22 cellular contexts compared by ENCODE assay signal in the genomic region with DNA sequence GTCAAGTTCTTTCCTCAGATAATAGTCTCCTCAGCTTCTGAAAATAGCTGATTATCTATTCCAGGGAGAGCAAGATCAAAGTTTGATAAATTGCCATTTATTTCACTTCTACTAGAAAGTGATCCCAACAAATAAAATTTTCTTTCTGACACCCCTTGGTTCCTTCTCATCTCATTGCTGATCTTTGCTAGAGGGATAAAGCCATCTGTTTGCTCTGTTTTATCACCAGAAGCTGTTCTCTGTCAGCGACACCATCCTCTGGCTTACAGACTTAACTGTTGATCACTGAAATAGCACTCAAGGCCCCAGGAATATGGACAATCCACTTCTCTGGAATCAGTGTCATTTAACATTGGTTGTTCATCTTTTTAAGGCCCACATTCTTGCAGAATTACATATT.
A peak's percentile ranks its signal among the peaks of the same experiment; 100 is the strongest.
DNase-seq lines count a peak whose midpoint lies in the region; ATAC-seq and TF ChIP-seq lines count a peak whose summit lies in the region.
"Had no signal": no experiment of that assay in that cellular context is flagged by ENCODE, and none has a peak within 500 bp of the region (broad histone marks: within the 10 kb centered on the region; RNA-seq: fewer than 3 reads in every experiment).

No MANE protein-coding gene starts in this region.

- POLR2A ChIA-PET in SK-N-SH (lab: Yijun Ruan, JAX) = no interaction called here

- H3K36me3 ChIP-seq in SK-N-SH (replicated peaks in 1 of 2; ENCODE audit: control insufficient read depth in 1 of 2, insufficient read depth in 2 of 2, low read length in 1 of 2) (no peaks in the 10 kb centered on the region), WERI-Rb-1 (no peaks in the 10 kb centered on the region)
- H3K36me3 ChIP-seq: BE2C, BLaER1 had no signal

- H3K9me3 ChIP-seq in SK-N-SH (no peaks in the 10 kb centered on the region), WERI-Rb-1 (ENCODE audit: severe bottlenecking) (no peaks in the 10 kb centered on the region)
- H3K9me3 ChIP-seq: BE2C, BLaER1 had no signal

- H3K27me3 ChIP-seq in SK-N-SH (ENCODE audit: insufficient read depth) (no peaks in the 10 kb centered on the region), WERI-Rb-1 (ENCODE audit: insufficient read depth, low read depth, severe bottlenecking) (no peaks in the 10 kb centered on the region)
- H3K27me3 ChIP-seq: BE2C, BLaER1 had no signal

- H4K20me1 ChIP-seq in SK-N-SH (ENCODE audit: insufficient read depth) = no peaks in the 10 kb centered on the region
- H4K20me1 ChIP-seq: BLaER1 had no signal

- no peak overlapping the region for H3K4me2 ChIP-seq in SK-N-SH
- H3K4me2 ChIP-seq: BLaER1 had no signal

- DNase-seq in SK-N-SH (peak; percentile 14), SK-N-DZ (ENCODE audit: low spot score) (peak; percentile 8), WERI-Rb-1 (peak; percentile 29), SHP77 (lab: John Stamatoyannopoulos, UW) (no peak)
- DNase-seq: 8988T; ACHN; BE2C; CD4-positive, alpha-beta memory T cell; CD4-positive, CD25-positive, alpha-beta regulatory T cell; CD8-positive, alpha-beta memory T cell; COR-L47; DMS 273 treated with DMSO at 0.1 percent for 48 hours; DMS153; DMS53; DMS79; DND-41; EL; GDM1 had no signal

- no peak for TF ChIP-seq CTCF in SK-N-SH (IDR thresholded peaks at IDR 0.05)
- TF ChIP-seq CTCF in WERI-Rb-1 (IDR thresholded peaks at IDR 0.05; ENCODE audit: low read depth, low read length) = no peak

- H3K4me1 ChIP-seq in SK-N-SH (ENCODE audit: control insufficient read depth in 1 of 2, insufficient read depth in 2 of 2, low read depth in 1 of 2, low read length in 1 of 2) = peaks cover 0 to 3% of the 10 kb centered on the region in 2 experiments; a peak in 1 of 4 replicates
- H3K4me1 ChIP-seq: BE2C, BLaER1 had no signal

- no peak overlapping the region for H3K9ac ChIP-seq in SK-N-SH
- H3K9ac ChIP-seq: BLaER1 had no signal

- 78% methylated on average over 1 of the region's 1 CpG for WGBS in SK-N-SH (ENCODE audit: low lambda C conversion rate)

- H3K4me3 ChIP-seq in SK-N-SH (ENCODE audit: low read depth in 2 of 2, low read length in 1 of 2) (no peak overlapping the region), WERI-Rb-1 (ENCODE audit: low read depth, low read length) (no peak overlapping the region)
- H3K4me3 ChIP-seq: BLaER1, GM12878 had no signal

- no peak for TF ChIP-seq RAD21 in SK-N-SH (IDR thresholded peaks at IDR 0.05; ENCODE audit: low read length)

- CTCF ChIA-PET in SK-N-SH (lab: Yijun Ruan, JAX) = no interaction called here

- H3K79me2 ChIP-seq in SK-N-SH (ENCODE audit: insufficient read depth) = no peaks in the 10 kb centered on the region

- no peak for ATAC-seq in SK-N-SH treated with all-trans-retinoic acid at 6 μM for 48 hours
- ATAC-seq in HG03108 (IDR thresholded peaks at IDR 0.05; ENCODE audit: unreplicated experiment) = no peak
- ATAC-seq: GM12878 had no signal

- no peaks in the 10 kb centered on the region for H3F3A ChIP-seq in SK-N-SH (replicated peaks; ENCODE audit: insufficient read depth)

- H3K9me2 ChIP-seq in SK-N-SH = no peaks in the 10 kb centered on the region

- no peak overlapping the region for H3K27ac ChIP-seq in SK-N-SH (ENCODE audit: low read depth in 2 of 2, low read length in 1 of 2)
- H3K27ac ChIP-seq in WERI-Rb-1 = peak overlapping the region; percentile 19
- H3K27ac ChIP-seq: BLaER1 had no signal

- no peak for TF ChIP-seq EP300 in SK-N-SH (IDR thresholded peaks at IDR 0.05; ENCODE audit: borderline replicate concordance in 1 of 2, low read depth in 1 of 2, low read length in 1 of 2)

- no peak overlapping the region for H2AFZ ChIP-seq in SK-N-SH (ENCODE audit: low read depth)

TF ChIP-seq in SK-N-SH, 30 proteins besides CTCF, POLR2A, EP300 and RAD21:
- TF ChIP-seq GABPA (IDR thresholded peaks at IDR 0.05; ENCODE audit: low read depth) (no peak), GATA2 (CRISPR knock-in tag; IDR thresholded peaks at IDR 0.05) (peak; percentile 61)

TF ChIP-seq in SK-N-SH treated with all-trans-retinoic acid at 6 μM for 48 hours, 23 proteins besides CTCF, POLR2A, EP300 and RAD21:
- TF ChIP-seq ZC3H10 (CRISPR knock-in tag; IDR thresholded peaks at IDR 0.05) (no peak), ZNF8 (CRISPR knock-in tag; IDR thresholded peaks at IDR 0.05) (no peak), OSR1 (CRISPR knock-in tag; IDR thresholded peaks at IDR 0.05) (no peak), CSDC2 (CRISPR knock-in tag; IDR thresholded peaks at IDR 0.05) (no peak), ESRRG (CRISPR knock-in tag; IDR thresholded peaks at IDR 0.05) (no peak), ZFP3 (CRISPR knock-in tag; IDR thresholded peaks at IDR 0.05) (no peak), TOX (CRISPR knock-in tag; IDR thresholded peaks at IDR 0.05; ENCODE audit: borderline replicate concordance) (no peak), BACH2 (CRISPR knock-in tag; IDR thresholded peaks at IDR 0.05; ENCODE audit: borderline replicate concordance) (no peak), PPARA (CRISPR knock-in tag; IDR thresholded peaks at IDR 0.05; ENCODE audit: borderline replicate concordance) (no peak), ARNTL (CRISPR knock-in tag; IDR thresholded peaks at IDR 0.05; ENCODE audit: borderline replicate concordance, low read depth) (no peak), CREB5 (CRISPR knock-in tag; IDR thresholded peaks at IDR 0.05; ENCODE audit: low read depth) (no peak), POU6F1 (CRISPR knock-in tag; IDR thresholded peaks at IDR 0.05; ENCODE audit: borderline replicate concordance, low read depth) (no peak), ZFP30 (CRISPR knock-in tag; IDR thresholded peaks at IDR 0.05) (no peak)
- TF ChIP-seq, protein P1, sequence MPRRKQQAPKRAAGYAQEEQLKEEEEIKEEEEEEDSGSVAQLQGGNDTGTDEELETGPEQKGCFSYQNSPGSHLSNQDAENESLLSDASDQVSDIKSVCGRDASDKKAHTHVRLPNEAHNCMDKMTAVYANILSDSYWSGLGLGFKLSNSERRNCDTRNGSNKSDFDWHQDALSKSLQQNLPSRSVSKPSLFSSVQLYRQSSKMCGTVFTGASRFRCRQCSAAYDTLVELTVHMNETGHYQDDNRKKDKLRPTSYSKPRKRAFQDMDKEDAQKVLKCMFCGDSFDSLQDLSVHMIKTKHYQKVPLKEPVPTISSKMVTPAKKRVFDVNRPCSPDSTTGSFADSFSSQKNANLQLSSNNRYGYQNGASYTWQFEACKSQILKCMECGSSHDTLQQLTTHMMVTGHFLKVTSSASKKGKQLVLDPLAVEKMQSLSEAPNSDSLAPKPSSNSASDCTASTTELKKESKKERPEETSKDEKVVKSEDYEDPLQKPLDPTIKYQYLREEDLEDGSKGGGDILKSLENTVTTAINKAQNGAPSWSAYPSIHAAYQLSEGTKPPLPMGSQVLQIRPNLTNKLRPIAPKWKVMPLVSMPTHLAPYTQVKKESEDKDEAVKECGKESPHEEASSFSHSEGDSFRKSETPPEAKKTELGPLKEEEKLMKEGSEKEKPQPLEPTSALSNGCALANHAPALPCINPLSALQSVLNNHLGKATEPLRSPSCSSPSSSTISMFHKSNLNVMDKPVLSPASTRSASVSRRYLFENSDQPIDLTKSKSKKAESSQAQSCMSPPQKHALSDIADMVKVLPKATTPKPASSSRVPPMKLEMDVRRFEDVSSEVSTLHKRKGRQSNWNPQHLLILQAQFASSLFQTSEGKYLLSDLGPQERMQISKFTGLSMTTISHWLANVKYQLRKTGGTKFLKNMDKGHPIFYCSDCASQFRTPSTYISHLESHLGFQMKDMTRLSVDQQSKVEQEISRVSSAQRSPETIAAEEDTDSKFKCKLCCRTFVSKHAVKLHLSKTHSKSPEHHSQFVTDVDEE (CRISPR knock-in tag; IDR thresholded peaks at IDR 0.05) = no peak

Comparison
In these comparisons a context has a peak if more than half of its experiments do, and no peak if none do; other contexts are left out.
1. DNase-seq: peak in SK-N-SH (single experiment), SK-N-DZ (single experiment) and WERI-Rb-1 (single experiment); none in SHP77 (0 of 2).